ENCODE assay signal across 1 cellular context in the genomic region with DNA sequence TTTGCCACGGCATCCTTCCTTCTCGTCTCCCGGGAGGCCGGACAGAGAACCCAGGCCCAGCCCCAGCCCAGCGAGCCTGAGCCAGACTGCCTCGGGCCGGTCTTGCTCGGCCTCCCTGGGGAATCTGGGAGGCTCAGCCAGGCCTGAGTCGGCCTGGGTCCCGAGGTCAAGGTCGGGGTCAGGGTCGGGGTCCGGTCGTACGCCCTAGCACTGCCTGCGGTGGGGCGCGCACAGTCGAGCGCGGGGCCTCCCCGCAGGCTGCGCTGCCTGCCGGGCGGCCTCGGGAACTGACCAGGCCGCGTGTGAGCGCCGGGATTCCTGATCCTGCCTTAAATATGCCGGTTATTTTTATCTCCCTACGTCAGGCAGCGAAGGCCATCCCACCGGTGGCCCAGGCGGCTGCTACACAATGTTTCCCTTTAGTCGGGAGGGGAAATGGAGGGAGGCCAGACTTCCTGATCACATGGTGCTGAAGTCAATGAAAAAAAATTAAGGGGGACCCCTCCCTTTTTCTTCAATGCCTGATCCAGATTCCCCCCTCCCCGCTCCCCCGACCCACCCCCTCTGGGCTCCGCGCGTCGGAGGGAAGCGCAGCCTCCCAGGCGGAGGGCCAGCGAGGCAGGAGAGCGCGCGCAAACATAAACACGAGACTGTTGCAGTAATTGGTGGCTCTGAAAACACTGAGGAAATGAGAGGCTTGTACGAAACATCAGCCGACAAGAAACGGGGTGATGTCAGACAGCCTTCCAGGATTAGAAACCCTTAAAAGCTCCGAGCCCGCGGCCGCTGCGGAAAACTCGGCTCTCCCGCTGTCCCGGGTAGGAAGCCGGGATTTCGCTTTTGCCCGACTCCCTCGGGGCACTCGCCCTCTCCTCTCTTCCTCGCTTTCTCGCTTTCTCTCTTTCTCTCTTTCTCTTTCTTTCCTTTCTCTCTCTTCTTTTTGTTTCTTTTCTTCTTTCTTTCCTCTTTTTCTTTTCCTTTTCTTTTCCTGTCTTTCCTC.
TF ChIP-seq lines count a peak whose summit lies in the region.

No MANE protein-coding gene starts in this region.

TF ChIP-seq in SK-N-SH, 30 proteins besides CTCF, POLR2A, EP300 and RAD21 (continued from another document):
- TF ChIP-seq, protein P1, sequence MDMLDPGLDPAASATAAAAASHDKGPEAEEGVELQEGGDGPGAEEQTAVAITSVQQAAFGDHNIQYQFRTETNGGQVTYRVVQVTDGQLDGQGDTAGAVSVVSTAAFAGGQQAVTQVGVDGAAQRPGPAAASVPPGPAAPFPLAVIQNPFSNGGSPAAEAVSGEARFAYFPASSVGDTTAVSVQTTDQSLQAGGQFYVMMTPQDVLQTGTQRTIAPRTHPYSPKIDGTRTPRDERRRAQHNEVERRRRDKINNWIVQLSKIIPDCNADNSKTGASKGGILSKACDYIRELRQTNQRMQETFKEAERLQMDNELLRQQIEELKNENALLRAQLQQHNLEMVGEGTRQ (IDR thresholded peaks at IDR 0.05; ENCODE audit: borderline replicate concordance, low read depth, low read length), result no peak
- no peak for TF ChIP-seq TAF1 (IDR thresholded peaks at IDR 0.05; ENCODE audit: borderline replicate concordance, low read depth, low read length)
- TF ChIP-seq GATA2 (CRISPR knock-in tag; IDR thresholded peaks at IDR 0.05), result no peak
- no peak for TF ChIP-seq SIN3A (IDR thresholded peaks at IDR 0.05; ENCODE audit: borderline replicate concordance, low read depth, low read length)
- no peak for TF ChIP-seq FOSL2 (IDR thresholded peaks at IDR 0.05; ENCODE audit: borderline replicate concordance, low read depth)
- TF ChIP-seq NRF1 (IDR thresholded peaks at IDR 0.05; ENCODE audit: low read depth, low read length), result no peak
- TF ChIP-seq RXRA (IDR thresholded peaks at IDR 0.05; ENCODE audit: borderline replicate concordance, low read depth), result no peak
- TF ChIP-seq, protein P2, sequence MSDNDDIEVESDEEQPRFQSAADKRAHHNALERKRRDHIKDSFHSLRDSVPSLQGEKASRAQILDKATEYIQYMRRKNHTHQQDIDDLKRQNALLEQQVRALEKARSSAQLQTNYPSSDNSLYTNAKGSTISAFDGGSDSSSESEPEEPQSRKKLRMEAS (IDR thresholded peaks at IDR 0.05; ENCODE audit: low read depth), result peak; percentile 28; the same call in 1 of the 2 replicates
- no peak for TF ChIP-seq NFIC (IDR thresholded peaks at IDR 0.05; ENCODE audit: borderline replicate concordance)
- TF ChIP-seq, protein P3, sequence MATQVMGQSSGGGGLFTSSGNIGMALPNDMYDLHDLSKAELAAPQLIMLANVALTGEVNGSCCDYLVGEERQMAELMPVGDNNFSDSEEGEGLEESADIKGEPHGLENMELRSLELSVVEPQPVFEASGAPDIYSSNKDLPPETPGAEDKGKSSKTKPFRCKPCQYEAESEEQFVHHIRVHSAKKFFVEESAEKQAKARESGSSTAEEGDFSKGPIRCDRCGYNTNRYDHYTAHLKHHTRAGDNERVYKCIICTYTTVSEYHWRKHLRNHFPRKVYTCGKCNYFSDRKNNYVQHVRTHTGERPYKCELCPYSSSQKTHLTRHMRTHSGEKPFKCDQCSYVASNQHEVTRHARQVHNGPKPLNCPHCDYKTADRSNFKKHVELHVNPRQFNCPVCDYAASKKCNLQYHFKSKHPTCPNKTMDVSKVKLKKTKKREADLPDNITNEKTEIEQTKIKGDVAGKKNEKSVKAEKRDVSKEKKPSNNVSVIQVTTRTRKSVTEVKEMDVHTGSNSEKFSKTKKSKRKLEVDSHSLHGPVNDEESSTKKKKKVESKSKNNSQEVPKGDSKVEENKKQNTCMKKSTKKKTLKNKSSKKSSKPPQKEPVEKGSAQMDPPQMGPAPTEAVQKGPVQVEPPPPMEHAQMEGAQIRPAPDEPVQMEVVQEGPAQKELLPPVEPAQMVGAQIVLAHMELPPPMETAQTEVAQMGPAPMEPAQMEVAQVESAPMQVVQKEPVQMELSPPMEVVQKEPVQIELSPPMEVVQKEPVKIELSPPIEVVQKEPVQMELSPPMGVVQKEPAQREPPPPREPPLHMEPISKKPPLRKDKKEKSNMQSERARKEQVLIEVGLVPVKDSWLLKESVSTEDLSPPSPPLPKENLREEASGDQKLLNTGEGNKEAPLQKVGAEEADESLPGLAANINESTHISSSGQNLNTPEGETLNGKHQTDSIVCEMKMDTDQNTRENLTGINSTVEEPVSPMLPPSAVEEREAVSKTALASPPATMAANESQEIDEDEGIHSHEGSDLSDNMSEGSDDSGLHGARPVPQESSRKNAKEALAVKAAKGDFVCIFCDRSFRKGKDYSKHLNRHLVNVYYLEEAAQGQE (IDR thresholded peaks at IDR 0.05; ENCODE audit: low read depth, low read length), result 0 out of 2 replicates have a peak, but pooled peaks have one; percentile 37
